1 cellular context compared by ENCODE assay signal in genomic region chr6:154653385-154653784, GRCh38.
TF ChIP-seq lines count a peak whose summit lies in the region.

No MANE protein-coding gene starts in this region.

TF ChIP-seq in IMR-90, 13 proteins besides CTCF, POLR2A, EP300 and RAD21:
- TF ChIP-seq CHD1 (IDR thresholded peaks at IDR 0.05; ENCODE audit: low read depth, low read length), result no peak
- no peak for TF ChIP-seq MXI1 (IDR thresholded peaks at IDR 0.05; ENCODE audit: borderline replicate concordance, low read depth, low read length)
- no peak for TF ChIP-seq NFE2L2 (IDR thresholded peaks at IDR 0.05; ENCODE audit: low read depth, low read length)
- TF ChIP-seq CEBPB (IDR thresholded peaks at IDR 0.05; ENCODE audit: low read depth, low read length), result no peak
- no peak for TF ChIP-seq BHLHE40 (IDR thresholded peaks at IDR 0.05; ENCODE audit: low read depth, low read length)
- TF ChIP-seq RFX5 (IDR thresholded peaks at IDR 0.05; ENCODE audit: low read depth, low read length), result no peak
- no peak for TF ChIP-seq FOS (IDR thresholded peaks at IDR 0.05; ENCODE audit: low read depth, low read length)
- TF ChIP-seq RCOR1 (IDR thresholded peaks at IDR 0.05; ENCODE audit: insufficient replicate concordance, low read length), result no peak
- TF ChIP-seq, protein P1, sequence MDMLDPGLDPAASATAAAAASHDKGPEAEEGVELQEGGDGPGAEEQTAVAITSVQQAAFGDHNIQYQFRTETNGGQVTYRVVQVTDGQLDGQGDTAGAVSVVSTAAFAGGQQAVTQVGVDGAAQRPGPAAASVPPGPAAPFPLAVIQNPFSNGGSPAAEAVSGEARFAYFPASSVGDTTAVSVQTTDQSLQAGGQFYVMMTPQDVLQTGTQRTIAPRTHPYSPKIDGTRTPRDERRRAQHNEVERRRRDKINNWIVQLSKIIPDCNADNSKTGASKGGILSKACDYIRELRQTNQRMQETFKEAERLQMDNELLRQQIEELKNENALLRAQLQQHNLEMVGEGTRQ (IDR thresholded peaks at IDR 0.05; ENCODE audit: low read depth, low read length), result no peak
